ENCODE assay signal across 1 cellular context in the genomic region with DNA sequence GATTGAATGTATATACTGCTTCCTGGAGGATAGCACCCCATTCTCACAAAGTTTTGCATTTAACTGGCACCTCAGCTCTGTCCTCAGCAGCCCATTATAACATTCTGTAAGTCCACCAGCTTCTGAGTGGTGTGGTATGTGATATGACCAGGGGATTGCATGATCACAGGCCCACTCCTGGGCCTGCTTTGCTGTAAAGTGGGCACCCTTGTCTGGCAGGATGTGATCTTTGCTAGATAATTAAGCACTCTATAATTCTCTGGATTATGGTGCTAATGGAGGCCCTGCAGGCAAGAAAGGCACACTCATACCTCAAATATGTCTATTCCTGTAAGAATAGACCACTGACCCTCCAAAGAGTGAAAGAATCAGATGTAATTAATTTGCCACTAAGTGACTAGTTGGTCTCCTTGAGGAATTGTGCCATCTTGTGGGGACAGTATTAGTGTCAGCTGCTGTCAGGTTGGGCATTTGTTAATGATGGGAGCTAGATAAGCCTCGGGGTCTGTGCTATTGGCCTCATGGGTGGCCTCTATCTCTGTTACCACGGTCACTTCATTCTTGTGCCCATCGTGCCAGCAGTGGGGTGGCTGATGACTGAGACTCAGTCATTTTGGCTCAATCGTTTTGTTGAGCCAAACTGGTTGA.
TF ChIP-seq lines count a peak whose summit lies in the region.

No MANE protein-coding gene starts in this region.

TF ChIP-seq in SK-N-SH treated with all-trans-retinoic acid at 6 μM for 48 hours, 23 proteins besides CTCF, POLR2A, EP300 and RAD21 (continued from another document):
- no peak for TF ChIP-seq ZFP3 (CRISPR knock-in tag; IDR thresholded peaks at IDR 0.05)
